ENCODE assay signal across 12 cellular contexts in genomic region chr2:238908960-238909951, GRCh38.
DNase-seq lines count a peak whose midpoint lies in the region; ATAC-seq and TF ChIP-seq lines count a peak whose summit lies in the region.
"Had no signal": no experiment of that assay in that cellular context is flagged by ENCODE, and none has a peak within 500 bp of the region (broad histone marks: within the 10 kb centered on the region; RNA-seq: fewer than 3 reads in every experiment).

No MANE protein-coding gene starts in this region.

- no peaks in the 10 kb centered on the region for H3K4me1 Mint-ChIP-seq in activated naive CD4-positive, alpha-beta T cell treated with anti-CD3 and anti-CD28 coated beads for 36 hours (ENCODE audit: low read depth)
- H3K4me1 Mint-ChIP-seq in nephron: peaks cover 18% of the 10 kb centered on the region
- H3K4me1 Mint-ChIP-seq: activated naive CD4-positive, alpha-beta T cell treated with anti-CD3 and anti-CD28 coated beads, Interleukin-2, amount 10 ng/mL, durations not matched to agents 7 days and 5 days had no signal

- peaks cover 3 to 4% of the 10 kb centered on the region in 2 donors for H3K9me3 Mint-ChIP-seq in activated naive CD4-positive, alpha-beta T cell treated with anti-CD3 and anti-CD28 coated beads, Interleukin-2, amount 50 U/mL, for 72 hours
- H3K9me3 Mint-ChIP-seq in activated naive CD4-positive, alpha-beta T cell treated with anti-CD3 and anti-CD28 coated beads for 36 hours: no peaks in the 10 kb centered on the region
- H3K9me3 Mint-ChIP-seq in nephron: no peaks in the 10 kb centered on the region

- CTCF ChIA-PET in activated naive CD4-positive, alpha-beta T cell treated with anti-CD3 and anti-CD28 coated beads for 36 hours (lab: Charles Lee): no interaction called here

- H3K4me3 Mint-ChIP-seq in activated naive CD4-positive, alpha-beta T cell treated with anti-CD3 and anti-CD28 coated beads for 36 hours: no peak overlapping the region
- no peak overlapping the region for H3K4me3 Mint-ChIP-seq in nephron
- H3K4me3 Mint-ChIP-seq: activated naive CD4-positive, alpha-beta T cell treated with anti-CD3 and anti-CD28 coated beads, Interleukin-2, amount 10 ng/mL, durations not matched to agents 7 days and 5 days had no signal

- TF ChIP-seq CTCF in fibroblast of villous mesenchyme (IDR thresholded peaks at IDR 0.05; ENCODE audit: insufficient read depth, low read depth, low read length) (no peak), nephron (IDR thresholded peaks at IDR 0.05; ENCODE audit: unreplicated experiment in 3 of 3) (no peak)

- peak in 1 of 2 donors; percentile 18 for DNase-seq in activated naive CD4-positive, alpha-beta T cell treated with anti-CD3 and anti-CD28 coated beads, Interleukin-2, amount 50 U/mL, for 72 hours (ENCODE audit: low spot score in 2 of 2)
- no peak for DNase-seq in activated naive CD4-positive, alpha-beta T cell treated with anti-CD3 and anti-CD28 coated beads for 36 hours
- peak; percentile 80 for DNase-seq in fibroblast of villous mesenchyme (ENCODE audit: low read depth)
- no peak for DNase-seq in RPMI8226
- no peak for DNase-seq in Ammon's horn (ENCODE audit: low spot score)
- DNase-seq: activated naive CD4-positive, alpha-beta T cell treated with anti-CD3 and anti-CD28 coated beads, Interleukin-2, amount 10 ng/mL, durations not matched to agents 7 days and 5 days; NCI-H1417 had no signal

- ATAC-seq in activated naive CD4-positive, alpha-beta T cell treated with anti-CD3 and anti-CD28 coated beads, Interleukin-2, amount 50 U/mL, for 72 hours: peak; percentile 34 to 36
- ATAC-seq in HG03196 (IDR thresholded peaks at IDR 0.05; ENCODE audit: unreplicated experiment): no peak
- ATAC-seq in GM21723 (IDR thresholded peaks at IDR 0.05; ENCODE audit: unreplicated experiment): no peak
- ATAC-seq: GM12878 had no signal

- H3K27me3 Mint-ChIP-seq in activated naive CD4-positive, alpha-beta T cell treated with anti-CD3 and anti-CD28 coated beads for 36 hours (ENCODE audit: low read depth): no peaks in the 10 kb centered on the region
- H3K27me3 Mint-ChIP-seq in nephron (ENCODE audit: low read depth): peaks cover 6% of the 10 kb centered on the region
- H3K27me3 Mint-ChIP-seq: activated naive CD4-positive, alpha-beta T cell treated with anti-CD3 and anti-CD28 coated beads, Interleukin-2, amount 10 ng/mL, durations not matched to agents 7 days and 5 days had no signal

- intact Hi-C loops in activated naive CD4-positive, alpha-beta T cell treated with anti-CD3 and anti-CD28 coated beads for 36 hours (cut with micrococcal nuclease): no loop called here

- no peak overlapping the region for H3K4me3 ChIP-seq in fibroblast of villous mesenchyme (ENCODE audit: low read depth, low read length)
- H3K4me3 ChIP-seq: BLaER1 treated with 17β-estradiol and CSF1 and Interleukin-3, amounts not matched to agents 10 nM and 100 nM; GM12878 had no signal

- H3K36me3 Mint-ChIP-seq in activated naive CD4-positive, alpha-beta T cell treated with anti-CD3 and anti-CD28 coated beads, Interleukin-2, amount 50 U/mL, for 72 hours: no peaks in the 10 kb centered on the region
- no peaks in the 10 kb centered on the region for H3K36me3 Mint-ChIP-seq in activated naive CD4-positive, alpha-beta T cell treated with anti-CD3 and anti-CD28 coated beads for 36 hours (ENCODE audit: low read depth)
- H3K36me3 Mint-ChIP-seq in nephron (ENCODE audit: low read depth): peaks cover 5% of the 10 kb centered on the region
- H3K36me3 Mint-ChIP-seq: activated naive CD4-positive, alpha-beta T cell treated with anti-CD3 and anti-CD28 coated beads, Interleukin-2, amount 10 ng/mL, durations not matched to agents 7 days and 5 days had no signal

- no peak overlapping the region for H3K27ac Mint-ChIP-seq in activated naive CD4-positive, alpha-beta T cell treated with anti-CD3 and anti-CD28 coated beads, Interleukin-2, amount 50 U/mL, for 72 hours
- H3K27ac Mint-ChIP-seq in activated naive CD4-positive, alpha-beta T cell treated with anti-CD3 and anti-CD28 coated beads for 36 hours: no peak overlapping the region
- peak overlapping the region; percentile 46 to 83 (median 54) for H3K27ac Mint-ChIP-seq in nephron
- H3K27ac Mint-ChIP-seq: activated naive CD4-positive, alpha-beta T cell treated with anti-CD3 and anti-CD28 coated beads, Interleukin-2, amount 10 ng/mL, durations not matched to agents 7 days and 5 days had no signal

Comparison
In these comparisons a context has a peak if more than half of its experiments do, and no peak if none do; other contexts are left out.
1. ATAC-seq: peak in activated naive CD4-positive, alpha-beta T cell treated with anti-CD3 and anti-CD28 coated beads, Interleukin-2, amount 50 U/mL, for 72 hours (2 of 2); none in HG03196 (single experiment) and GM21723 (single experiment).
2. H3K27ac Mint-ChIP-seq: peak in nephron (3 of 3); none in activated naive CD4-positive, alpha-beta T cell treated with anti-CD3 and anti-CD28 coated beads, Interleukin-2, amount 50 U/mL, for 72 hours (0 of 2) and activated naive CD4-positive, alpha-beta T cell treated with anti-CD3 and anti-CD28 coated beads for 36 hours (single experiment).